In the genomic region with DNA sequence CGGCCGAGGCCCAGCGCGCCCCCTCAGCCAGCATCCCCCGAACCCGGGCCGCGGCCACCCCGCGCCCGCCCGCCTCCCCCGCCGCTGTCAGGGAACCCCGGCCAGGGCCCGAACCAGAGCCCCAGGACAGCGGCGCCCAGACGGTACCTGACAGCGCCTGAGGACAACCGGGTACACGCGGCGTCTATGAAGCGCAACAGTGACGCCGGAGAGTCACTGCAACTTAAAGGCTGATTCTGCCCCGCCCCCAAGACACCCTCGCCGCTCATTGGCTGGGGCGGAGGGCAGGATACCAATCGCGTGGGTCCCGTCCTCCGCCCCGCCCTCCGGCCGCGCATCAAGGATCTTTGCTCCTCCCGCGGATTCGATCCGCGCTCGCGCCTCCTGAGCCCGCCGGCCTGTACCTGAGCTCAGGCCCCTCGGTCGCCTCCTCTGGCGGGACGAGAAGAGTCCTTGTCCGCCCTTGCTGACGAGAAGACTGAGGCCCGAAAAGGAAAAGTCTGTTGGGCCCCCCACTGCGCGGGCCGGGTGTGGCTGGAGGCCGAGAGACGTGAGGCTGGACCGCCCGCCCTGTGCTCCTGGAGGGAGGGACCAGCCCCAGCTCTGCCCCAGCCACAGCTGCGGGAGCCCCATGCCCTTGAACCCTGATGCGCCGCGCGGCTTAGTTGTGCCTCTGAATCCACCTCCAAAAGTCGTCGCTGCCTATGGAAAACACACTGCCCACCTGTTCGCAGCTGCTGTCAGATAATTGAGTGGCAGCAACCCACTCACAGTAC, we compare ENCODE assay signal across 1 cellular context.
A peak's percentile ranks its signal among the peaks of the same experiment; 100 is the strongest.
TF ChIP-seq lines count a peak whose summit lies in the region.

A gene (minus strand): TSS at position 198 of the 776 bp plus-strand sequence. CDS start 6,752 bp downstream, outside the sequence.

TF ChIP-seq in HepG2, 621 proteins besides CTCF, POLR2A, EP300 and RAD21 (continued from another document and continues in another):
- TF ChIP-seq ZSCAN22 (CRISPR knock-in tag; IDR thresholded peaks at IDR 0.05): no peak
- no peak for TF ChIP-seq ZNF746 (CRISPR knock-in tag; IDR thresholded peaks at IDR 0.05)
- TF ChIP-seq ZNF564 (CRISPR knock-in tag; IDR thresholded peaks at IDR 0.05): no peak; the same call in 1 of the 2 replicates
- TF ChIP-seq CENPX (CRISPR knock-in tag; IDR thresholded peaks at IDR 0.05): no peak
- peak; percentile 51 for TF ChIP-seq SOX13 (IDR thresholded peaks at IDR 0.05)
- peak in 1 of 2 experiments; percentile 39; a peak in 1 of 4 replicates for TF ChIP-seq SOX13 (CRISPR knock-in tag; conservative IDR thresholded peaks at IDR 0.05 in 1 of 2, IDR thresholded peaks at IDR 0.05 in 1 of 2)
- TF ChIP-seq, protein P1, sequence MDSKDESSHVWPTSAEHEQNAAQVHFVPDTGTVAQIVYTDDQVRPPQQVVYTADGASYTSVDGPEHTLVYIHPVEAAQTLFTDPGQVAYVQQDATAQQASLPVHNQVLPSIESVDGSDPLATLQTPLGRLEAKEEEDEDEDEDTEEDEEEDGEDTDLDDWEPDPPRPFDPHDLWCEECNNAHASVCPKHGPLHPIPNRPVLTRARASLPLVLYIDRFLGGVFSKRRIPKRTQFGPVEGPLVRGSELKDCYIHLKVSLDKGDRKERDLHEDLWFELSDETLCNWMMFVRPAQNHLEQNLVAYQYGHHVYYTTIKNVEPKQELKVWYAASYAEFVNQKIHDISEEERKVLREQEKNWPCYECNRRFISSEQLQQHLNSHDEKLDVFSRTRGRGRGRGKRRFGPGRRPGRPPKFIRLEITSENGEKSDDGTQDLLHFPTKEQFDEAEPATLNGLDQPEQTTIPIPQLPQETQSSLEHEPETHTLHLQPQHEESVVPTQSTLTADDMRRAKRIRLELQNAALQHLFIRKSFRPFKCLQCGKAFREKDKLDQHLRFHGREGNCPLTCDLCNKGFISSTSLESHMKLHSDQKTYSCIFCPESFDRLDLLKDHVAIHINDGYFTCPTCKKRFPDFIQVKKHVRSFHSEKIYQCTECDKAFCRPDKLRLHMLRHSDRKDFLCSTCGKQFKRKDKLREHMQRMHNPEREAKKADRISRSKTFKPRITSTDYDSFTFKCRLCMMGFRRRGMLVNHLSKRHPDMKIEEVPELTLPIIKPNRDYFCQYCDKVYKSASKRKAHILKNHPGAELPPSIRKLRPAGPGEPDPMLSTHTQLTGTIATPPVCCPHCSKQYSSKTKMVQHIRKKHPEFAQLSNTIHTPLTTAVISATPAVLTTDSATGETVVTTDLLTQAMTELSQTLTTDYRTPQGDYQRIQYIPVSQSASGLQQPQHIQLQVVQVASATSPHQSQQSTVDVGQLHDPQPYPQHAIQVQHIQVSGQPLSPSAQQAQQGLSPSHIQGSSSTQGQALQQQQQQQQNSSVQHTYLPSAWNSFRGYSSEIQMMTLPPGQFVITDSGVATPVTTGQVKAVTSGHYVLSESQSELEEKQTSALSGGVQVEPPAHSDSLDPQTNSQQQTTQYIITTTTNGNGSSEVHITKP (CRISPR knock-in tag; IDR thresholded peaks at IDR 0.05; ENCODE audit: low read depth): 0 out of 2 replicates have a peak, but pooled peaks have one; percentile 18
- 0 out of 2 replicates have a peak, but pooled peaks have one; percentile 25 for TF ChIP-seq ZKSCAN5 (CRISPR knock-in tag; IDR thresholded peaks at IDR 0.05)
- TF ChIP-seq ZBTB42 (CRISPR knock-in tag; IDR thresholded peaks at IDR 0.05): no peak
- TF ChIP-seq, protein P2, sequence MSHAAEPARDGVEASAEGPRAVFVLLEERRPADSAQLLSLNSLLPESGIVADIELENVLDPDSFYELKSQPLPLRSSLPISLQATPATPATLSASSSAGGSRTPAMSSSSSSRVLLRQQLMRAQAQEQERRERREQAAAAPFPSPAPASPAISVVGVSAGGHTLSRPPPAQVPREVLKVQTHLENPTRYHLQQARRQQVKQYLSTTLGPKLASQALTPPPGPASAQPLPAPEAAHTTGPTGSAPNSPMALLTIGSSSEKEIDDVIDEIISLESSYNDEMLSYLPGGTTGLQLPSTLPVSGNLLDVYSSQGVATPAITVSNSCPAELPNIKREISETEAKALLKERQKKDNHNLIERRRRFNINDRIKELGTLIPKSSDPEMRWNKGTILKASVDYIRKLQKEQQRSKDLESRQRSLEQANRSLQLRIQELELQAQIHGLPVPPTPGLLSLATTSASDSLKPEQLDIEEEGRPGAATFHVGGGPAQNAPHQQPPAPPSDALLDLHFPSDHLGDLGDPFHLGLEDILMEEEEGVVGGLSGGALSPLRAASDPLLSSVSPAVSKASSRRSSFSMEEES (CRISPR knock-in tag; IDR thresholded peaks at IDR 0.05): 0 out of 2 replicates have a peak, but pooled peaks have one; percentile 22
- TF ChIP-seq, protein P3, sequence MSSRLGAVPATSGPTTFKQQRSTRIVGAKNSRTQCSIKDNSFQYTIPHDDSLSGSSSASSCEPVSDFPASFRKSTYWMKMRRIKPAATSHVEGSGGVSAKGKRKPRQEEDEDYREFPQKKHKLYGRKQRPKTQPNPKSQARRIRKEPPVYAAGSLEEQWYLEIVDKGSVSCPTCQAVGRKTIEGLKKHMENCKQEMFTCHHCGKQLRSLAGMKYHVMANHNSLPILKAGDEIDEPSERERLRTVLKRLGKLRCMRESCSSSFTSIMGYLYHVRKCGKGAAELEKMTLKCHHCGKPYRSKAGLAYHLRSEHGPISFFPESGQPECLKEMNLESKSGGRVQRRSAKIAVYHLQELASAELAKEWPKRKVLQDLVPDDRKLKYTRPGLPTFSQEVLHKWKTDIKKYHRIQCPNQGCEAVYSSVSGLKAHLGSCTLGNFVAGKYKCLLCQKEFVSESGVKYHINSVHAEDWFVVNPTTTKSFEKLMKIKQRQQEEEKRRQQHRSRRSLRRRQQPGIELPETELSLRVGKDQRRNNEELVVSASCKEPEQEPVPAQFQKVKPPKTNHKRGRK (CRISPR knock-in tag; IDR thresholded peaks at IDR 0.05): no peak
- no peak for TF ChIP-seq MTF1 (CRISPR knock-in tag; IDR thresholded peaks at IDR 0.05)
- TF ChIP-seq, protein P4, sequence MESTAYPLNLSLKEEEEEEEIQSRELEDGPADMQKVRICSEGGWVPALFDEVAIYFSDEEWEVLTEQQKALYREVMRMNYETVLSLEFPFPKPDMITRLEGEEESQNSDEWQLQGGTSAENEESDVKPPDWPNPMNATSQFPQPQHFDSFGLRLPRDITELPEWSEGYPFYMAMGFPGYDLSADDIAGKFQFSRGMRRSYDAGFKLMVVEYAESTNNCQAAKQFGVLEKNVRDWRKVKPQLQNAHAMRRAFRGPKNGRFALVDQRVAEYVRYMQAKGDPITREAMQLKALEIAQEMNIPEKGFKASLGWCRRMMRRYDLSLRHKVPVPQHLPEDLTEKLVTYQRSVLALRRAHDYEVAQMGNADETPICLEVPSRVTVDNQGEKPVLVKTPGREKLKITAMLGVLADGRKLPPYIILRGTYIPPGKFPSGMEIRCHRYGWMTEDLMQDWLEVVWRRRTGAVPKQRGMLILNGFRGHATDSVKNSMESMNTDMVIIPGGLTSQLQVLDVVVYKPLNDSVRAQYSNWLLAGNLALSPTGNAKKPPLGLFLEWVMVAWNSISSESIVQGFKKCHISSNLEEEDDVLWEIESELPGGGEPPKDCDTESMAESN (CRISPR knock-in tag; conservative IDR thresholded peaks at IDR 0.05): no peak
- TF ChIP-seq DNMT3B (CRISPR knock-in tag; conservative IDR thresholded peaks at IDR 0.05): no peak
- TF ChIP-seq, protein P5, sequence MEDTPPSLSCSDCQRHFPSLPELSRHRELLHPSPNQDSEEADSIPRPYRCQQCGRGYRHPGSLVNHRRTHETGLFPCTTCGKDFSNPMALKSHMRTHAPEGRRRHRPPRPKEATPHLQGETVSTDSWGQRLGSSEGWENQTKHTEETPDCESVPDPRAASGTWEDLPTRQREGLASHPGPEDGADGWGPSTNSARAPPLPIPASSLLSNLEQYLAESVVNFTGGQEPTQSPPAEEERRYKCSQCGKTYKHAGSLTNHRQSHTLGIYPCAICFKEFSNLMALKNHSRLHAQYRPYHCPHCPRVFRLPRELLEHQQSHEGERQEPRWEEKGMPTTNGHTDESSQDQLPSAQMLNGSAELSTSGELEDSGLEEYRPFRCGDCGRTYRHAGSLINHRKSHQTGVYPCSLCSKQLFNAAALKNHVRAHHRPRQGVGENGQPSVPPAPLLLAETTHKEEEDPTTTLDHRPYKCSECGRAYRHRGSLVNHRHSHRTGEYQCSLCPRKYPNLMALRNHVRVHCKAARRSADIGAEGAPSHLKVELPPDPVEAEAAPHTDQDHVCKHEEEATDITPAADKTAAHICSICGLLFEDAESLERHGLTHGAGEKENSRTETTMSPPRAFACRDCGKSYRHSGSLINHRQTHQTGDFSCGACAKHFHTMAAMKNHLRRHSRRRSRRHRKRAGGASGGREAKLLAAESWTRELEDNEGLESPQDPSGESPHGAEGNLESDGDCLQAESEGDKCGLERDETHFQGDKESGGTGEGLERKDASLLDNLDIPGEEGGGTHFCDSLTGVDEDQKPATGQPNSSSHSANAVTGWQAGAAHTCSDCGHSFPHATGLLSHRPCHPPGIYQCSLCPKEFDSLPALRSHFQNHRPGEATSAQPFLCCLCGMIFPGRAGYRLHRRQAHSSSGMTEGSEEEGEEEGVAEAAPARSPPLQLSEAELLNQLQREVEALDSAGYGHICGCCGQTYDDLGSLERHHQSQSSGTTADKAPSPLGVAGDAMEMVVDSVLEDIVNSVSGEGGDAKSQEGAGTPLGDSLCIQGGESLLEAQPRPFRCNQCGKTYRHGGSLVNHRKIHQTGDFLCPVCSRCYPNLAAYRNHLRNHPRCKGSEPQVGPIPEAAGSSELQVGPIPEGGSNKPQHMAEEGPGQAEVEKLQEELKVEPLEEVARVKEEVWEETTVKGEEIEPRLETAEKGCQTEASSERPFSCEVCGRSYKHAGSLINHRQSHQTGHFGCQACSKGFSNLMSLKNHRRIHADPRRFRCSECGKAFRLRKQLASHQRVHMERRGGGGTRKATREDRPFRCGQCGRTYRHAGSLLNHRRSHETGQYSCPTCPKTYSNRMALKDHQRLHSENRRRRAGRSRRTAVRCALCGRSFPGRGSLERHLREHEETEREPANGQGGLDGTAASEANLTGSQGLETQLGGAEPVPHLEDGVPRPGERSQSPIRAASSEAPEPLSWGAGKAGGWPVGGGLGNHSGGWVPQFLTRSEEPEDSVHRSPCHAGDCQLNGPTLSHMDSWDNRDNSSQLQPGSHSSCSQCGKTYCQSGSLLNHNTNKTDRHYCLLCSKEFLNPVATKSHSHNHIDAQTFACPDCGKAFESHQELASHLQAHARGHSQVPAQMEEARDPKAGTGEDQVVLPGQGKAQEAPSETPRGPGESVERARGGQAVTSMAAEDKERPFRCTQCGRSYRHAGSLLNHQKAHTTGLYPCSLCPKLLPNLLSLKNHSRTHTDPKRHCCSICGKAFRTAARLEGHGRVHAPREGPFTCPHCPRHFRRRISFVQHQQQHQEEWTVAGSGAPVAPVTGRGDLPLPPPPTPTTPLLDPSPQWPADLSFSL (CRISPR knock-in tag; IDR thresholded peaks at IDR 0.05): no peak
- TF ChIP-seq KMT2A (CRISPR knock-in tag; IDR thresholded peaks at IDR 0.05): peak; percentile 39; the same call in 1 of the 2 replicates
- TF ChIP-seq ZNF460 (CRISPR knock-in tag; IDR thresholded peaks at IDR 0.05; ENCODE audit: borderline replicate concordance): no peak
- no peak for TF ChIP-seq ZNF484 (CRISPR knock-in tag; IDR thresholded peaks at IDR 0.05; ENCODE audit: borderline replicate concordance, low read depth)
- no peak; the same call in 1 of the 2 replicates for TF ChIP-seq CEBPG (CRISPR knock-in tag; IDR thresholded peaks at IDR 0.05)
- TF ChIP-seq ZNF678 (CRISPR knock-in tag; IDR thresholded peaks at IDR 0.05): no peak
- TF ChIP-seq HIVEP1 (CRISPR knock-in tag; IDR thresholded peaks at IDR 0.05): peak; percentile 32; the same call in 1 of the 2 replicates
- no peak for TF ChIP-seq ZNF562 (CRISPR knock-in tag; IDR thresholded peaks at IDR 0.05; ENCODE audit: borderline replicate concordance)
- TF ChIP-seq TMF1 (CRISPR knock-in tag; IDR thresholded peaks at IDR 0.05; ENCODE audit: low read depth): no peak
- TF ChIP-seq CCAR2 (optimal IDR thresholded peaks at IDR 0.05; ENCODE audit: low read depth, low read length): no peak
- no peak for TF ChIP-seq SMAD1 (CRISPR knock-in tag; IDR thresholded peaks at IDR 0.05; ENCODE audit: borderline replicate concordance, low read depth)
- no peak for TF ChIP-seq HDAC6 (IDR thresholded peaks at IDR 0.05; ENCODE audit: low read depth, low read length)
- no peak for TF ChIP-seq MBNL3 (CRISPR knock-in tag; conservative IDR thresholded peaks at IDR 0.05)
- TF ChIP-seq, protein P6, sequence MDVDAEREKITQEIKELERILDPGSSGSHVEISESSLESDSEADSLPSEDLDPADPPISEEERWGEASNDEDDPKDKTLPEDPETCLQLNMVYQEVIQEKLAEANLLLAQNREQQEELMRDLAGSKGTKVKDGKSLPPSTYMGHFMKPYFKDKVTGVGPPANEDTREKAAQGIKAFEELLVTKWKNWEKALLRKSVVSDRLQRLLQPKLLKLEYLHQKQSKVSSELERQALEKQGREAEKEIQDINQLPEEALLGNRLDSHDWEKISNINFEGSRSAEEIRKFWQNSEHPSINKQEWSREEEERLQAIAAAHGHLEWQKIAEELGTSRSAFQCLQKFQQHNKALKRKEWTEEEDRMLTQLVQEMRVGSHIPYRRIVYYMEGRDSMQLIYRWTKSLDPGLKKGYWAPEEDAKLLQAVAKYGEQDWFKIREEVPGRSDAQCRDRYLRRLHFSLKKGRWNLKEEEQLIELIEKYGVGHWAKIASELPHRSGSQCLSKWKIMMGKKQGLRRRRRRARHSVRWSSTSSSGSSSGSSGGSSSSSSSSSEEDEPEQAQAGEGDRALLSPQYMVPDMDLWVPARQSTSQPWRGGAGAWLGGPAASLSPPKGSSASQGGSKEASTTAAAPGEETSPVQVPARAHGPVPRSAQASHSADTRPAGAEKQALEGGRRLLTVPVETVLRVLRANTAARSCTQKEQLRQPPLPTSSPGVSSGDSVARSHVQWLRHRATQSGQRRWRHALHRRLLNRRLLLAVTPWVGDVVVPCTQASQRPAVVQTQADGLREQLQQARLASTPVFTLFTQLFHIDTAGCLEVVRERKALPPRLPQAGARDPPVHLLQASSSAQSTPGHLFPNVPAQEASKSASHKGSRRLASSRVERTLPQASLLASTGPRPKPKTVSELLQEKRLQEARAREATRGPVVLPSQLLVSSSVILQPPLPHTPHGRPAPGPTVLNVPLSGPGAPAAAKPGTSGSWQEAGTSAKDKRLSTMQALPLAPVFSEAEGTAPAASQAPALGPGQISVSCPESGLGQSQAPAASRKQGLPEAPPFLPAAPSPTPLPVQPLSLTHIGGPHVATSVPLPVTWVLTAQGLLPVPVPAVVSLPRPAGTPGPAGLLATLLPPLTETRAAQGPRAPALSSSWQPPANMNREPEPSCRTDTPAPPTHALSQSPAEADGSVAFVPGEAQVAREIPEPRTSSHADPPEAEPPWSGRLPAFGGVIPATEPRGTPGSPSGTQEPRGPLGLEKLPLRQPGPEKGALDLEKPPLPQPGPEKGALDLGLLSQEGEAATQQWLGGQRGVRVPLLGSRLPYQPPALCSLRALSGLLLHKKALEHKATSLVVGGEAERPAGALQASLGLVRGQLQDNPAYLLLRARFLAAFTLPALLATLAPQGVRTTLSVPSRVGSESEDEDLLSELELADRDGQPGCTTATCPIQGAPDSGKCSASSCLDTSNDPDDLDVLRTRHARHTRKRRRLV (CRISPR knock-in tag; IDR thresholded peaks at IDR 0.05): peak; percentile 69; the same call in 1 of the 2 replicates
- TF ChIP-seq ZNF674 (CRISPR knock-in tag; IDR thresholded peaks at IDR 0.05; ENCODE audit: low read depth): no peak
- TF ChIP-seq RXRA (CRISPR knock-in tag; IDR thresholded peaks at IDR 0.05): peak; percentile 71
- TF ChIP-seq ZNF121 (CRISPR knock-in tag; IDR thresholded peaks at IDR 0.05): no peak
- no peak; the same call in 1 of the 2 replicates for TF ChIP-seq ZNF441 (CRISPR knock-in tag; IDR thresholded peaks at IDR 0.05; ENCODE audit: borderline replicate concordance)
- TF ChIP-seq EZH2 (conservative IDR thresholded peaks at IDR 0.05; ENCODE audit: low read depth, low read length): no peak
